In genomic region chr1:243842978-243843490, GRCh38 we compare ENCODE assay signal across 10 cellular contexts. TPM values are rescaled to one million over a fixed set of nuclear protein-coding genes. Genes with fewer than 3 reads are reported as not detected.
A peak's percentile ranks its signal among the peaks of the same experiment; 100 is the strongest.
DNase-seq lines count a peak whose midpoint lies in the region; ATAC-seq and TF ChIP-seq lines count a peak whose summit lies in the region.
"Had no signal": no experiment of that assay in that cellular context is flagged by ENCODE, and none has a peak within 500 bp of the region (broad histone marks: within the 10 kb centered on the region; RNA-seq: fewer than 3 reads in every experiment).

No MANE protein-coding gene starts in this region.

- H3K36me3 ChIP-seq in suprapubic skin, result no peaks in the 10 kb centered on the region

- H3K27me3 ChIP-seq in suprapubic skin, result peaks cover 4% of the 10 kb centered on the region

- no peaks in the 10 kb centered on the region for H3K9me3 Mint-ChIP-seq in activated CD4-positive, alpha-beta T cell treated with anti-CD3 and anti-CD28 coated beads for 36 hours (ENCODE audit: low read depth)
- no peaks in the 10 kb centered on the region for H3K9me3 Mint-ChIP-seq in activated naive CD4-positive, alpha-beta T cell treated with anti-CD3 and anti-CD28 coated beads, Interleukin-2, amount 50 U/mL, for 24 hours

- 50% methylated on average over 4 of the region's 4 CpGs for WGBS in suprapubic skin

- peak overlapping the region; percentile 71 for H3K27ac Mint-ChIP-seq in activated CD4-positive, alpha-beta T cell treated with anti-CD3 and anti-CD28 coated beads for 36 hours
- peak overlapping the region; percentile 88 for H3K27ac Mint-ChIP-seq in activated naive CD4-positive, alpha-beta T cell treated with anti-CD3 and anti-CD28 coated beads, Interleukin-2, amount 50 U/mL, for 24 hours
- H3K27ac Mint-ChIP-seq: B cell had no signal

- H3K4me3 ChIP-seq in suprapubic skin, result no peak overlapping the region

- peaks cover 39% of the 10 kb centered on the region for H3K4me1 Mint-ChIP-seq in activated CD4-positive, alpha-beta T cell treated with anti-CD3 and anti-CD28 coated beads for 36 hours
- peaks cover 74% of the 10 kb centered on the region for H3K4me1 Mint-ChIP-seq in activated naive CD4-positive, alpha-beta T cell treated with anti-CD3 and anti-CD28 coated beads, Interleukin-2, amount 50 U/mL, for 24 hours

- POLR2A ChIA-PET in activated CD4-positive, alpha-beta T cell treated with anti-CD3 and anti-CD28 coated beads for 36 hours (lab: Charles Lee), result no interaction called here

- H3K27me3 Mint-ChIP-seq in activated CD4-positive, alpha-beta T cell treated with anti-CD3 and anti-CD28 coated beads for 36 hours, result no peaks in the 10 kb centered on the region
- H3K27me3 Mint-ChIP-seq in activated naive CD4-positive, alpha-beta T cell treated with anti-CD3 and anti-CD28 coated beads, Interleukin-2, amount 50 U/mL, for 24 hours, result no peaks in the 10 kb centered on the region
- H3K27me3 Mint-ChIP-seq: B cell had no signal

- H3K27ac ChIP-seq in suprapubic skin, result peak overlapping the region; percentile 3

- peak; percentile 15 for DNase-seq in activated CD4-positive, alpha-beta T cell treated with anti-CD3 and anti-CD28 coated beads for 36 hours
- no peak for DNase-seq in activated CD4-positive, alpha-beta T cell treated with anti-CD3 and anti-CD28 coated beads for 1 hour
- DNase-seq in left ventricle myocardium superior (no peak), suprapubic skin (ENCODE audit: low spot score in 2 of 2) (no peak), LoVo (ENCODE audit: low spot score) (no peak)
- no peak for DNase-seq in stimulated activated naive CD4-positive, alpha-beta T cell treated with Interleukin-2 at 50 U/mL for 16 hours (lab: John Stamatoyannopoulos, UW)
- DNase-seq: activated gamma-delta T cell treated with Interleukin-2 at 50 U/mL for 16 hours had no signal

- peak; percentile 52 for ATAC-seq in activated CD4-positive, alpha-beta T cell treated with anti-CD3 and anti-CD28 coated beads for 36 hours
- ATAC-seq in left ventricle myocardium superior (peak; percentile 74), GM18519 (IDR thresholded peaks at IDR 0.05; ENCODE audit: low FRiP score, unreplicated experiment) (no peak)

- peaks cover 3% of the 10 kb centered on the region for H3K4me1 ChIP-seq in suprapubic skin

- intact Hi-C loops in activated CD4-positive, alpha-beta T cell treated with anti-CD3 and anti-CD28 coated beads for 36 hours (cut with DNase I, micrococcal nuclease), result no loop called here
- intact Hi-C loops in left ventricle myocardium superior (cut with micrococcal nuclease), result no loop called here

- H3K36me3 Mint-ChIP-seq in activated CD4-positive, alpha-beta T cell treated with anti-CD3 and anti-CD28 coated beads for 36 hours (ENCODE audit: low read depth), result peaks cover 3% of the 10 kb centered on the region
- peaks cover 4% of the 10 kb centered on the region for H3K36me3 Mint-ChIP-seq in activated naive CD4-positive, alpha-beta T cell treated with anti-CD3 and anti-CD28 coated beads, Interleukin-2, amount 50 U/mL, for 24 hours

- CTCF ChIA-PET in activated CD4-positive, alpha-beta T cell treated with anti-CD3 and anti-CD28 coated beads for 36 hours (lab: Charles Lee), result no interaction called here

- TF ChIP-seq CTCF in suprapubic skin (IDR thresholded peaks at IDR 0.05), result no peak

- no peak for TF ChIP-seq POLR2A in suprapubic skin (IDR thresholded peaks at IDR 0.05)

- H3K4me3 Mint-ChIP-seq in activated CD4-positive, alpha-beta T cell treated with anti-CD3 and anti-CD28 coated beads for 36 hours, result peak overlapping the region; percentile 24
- peak overlapping the region; percentile 65 for H3K4me3 Mint-ChIP-seq in activated naive CD4-positive, alpha-beta T cell treated with anti-CD3 and anti-CD28 coated beads, Interleukin-2, amount 50 U/mL, for 24 hours
- H3K4me3 Mint-ChIP-seq: B cell had no signal

- no peak for TF ChIP-seq EP300 in suprapubic skin (IDR thresholded peaks at IDR 0.05)

- H3K9me3 ChIP-seq in suprapubic skin, result no peaks in the 10 kb centered on the region

RNA-seq across cellular contexts. Expression of gene AKT3, which starts 7.0 kb away (rescaled TPM):
- total RNA-seq in activated CD4-positive, alpha-beta T cell treated with anti-CD3 and anti-CD28 coated beads for 36 hours, result 10 to 100 TPM; 29.3 to 34.6 TPM
- total RNA-seq in left ventricle myocardium superior (20.9 TPM), suprapubic skin (10 to 100 TPM in 2 of 4 donors, 1 to 10 TPM in 2; 3.8 to 31.7 (median 8.6) TPM)
